1 cellular context compared by ENCODE assay signal in genomic region chr11:67317365-67318238, GRCh38.
TF ChIP-seq lines count a peak whose summit lies in the region.

No MANE protein-coding gene starts in this region.

TF ChIP-seq in HepG2, 621 proteins besides CTCF, POLR2A, EP300 and RAD21 (continued from another document and continues in another):
- TF ChIP-seq HNF1A (IDR thresholded peaks at IDR 0.05; ENCODE audit: low read depth) (no peak), HNF1A (CRISPR knock-in tag; IDR thresholded peaks at IDR 0.05; ENCODE audit: borderline replicate concordance) (no peak), EHMT2 (IDR thresholded peaks at IDR 0.05; ENCODE audit: borderline replicate concordance, low read depth, low read length) (no peak), SMARCC2 (IDR thresholded peaks at IDR 0.05) (no peak), KAT8 (CRISPR knock-in tag; IDR thresholded peaks at IDR 0.05) (peak; percentile 74), ZNF354B (CRISPR knock-in tag; IDR thresholded peaks at IDR 0.05) (no peak), ZNF337 (CRISPR knock-in tag; IDR thresholded peaks at IDR 0.05; ENCODE audit: borderline replicate concordance, low read depth) (peak; percentile 74), SATB2 (CRISPR knock-in tag; IDR thresholded peaks at IDR 0.05) (0 out of 2 replicates have a peak, but pooled peaks have one; percentile 66), ZNF619 (CRISPR knock-in tag; IDR thresholded peaks at IDR 0.05) (peak; percentile 83; the same call in 1 of the 2 replicates), ZNF780A (CRISPR knock-in tag; IDR thresholded peaks at IDR 0.05) (no peak), TRIM24 (CRISPR knock-in tag; IDR thresholded peaks at IDR 0.05) (no peak), ZNF550 (CRISPR knock-in tag; IDR thresholded peaks at IDR 0.05; ENCODE audit: borderline replicate concordance) (no peak), MATR3 (CRISPR knock-in tag; IDR thresholded peaks at IDR 0.05) (no peak), SETDB1 (CRISPR knock-in tag; IDR thresholded peaks at IDR 0.05; ENCODE audit: borderline replicate concordance) (no peak), ZNF333 (CRISPR knock-in tag; IDR thresholded peaks at IDR 0.05; ENCODE audit: borderline replicate concordance) (peak; percentile 85), RBFOX2 (IDR thresholded peaks at IDR 0.05; ENCODE audit: low read depth, low read length) (peak; percentile 80), RORA (CRISPR knock-in tag; IDR thresholded peaks at IDR 0.05) (no peak), ZNF792 (CRISPR knock-in tag; IDR thresholded peaks at IDR 0.05) (no peak), ZNF292 (CRISPR knock-in tag; IDR thresholded peaks at IDR 0.05; ENCODE audit: borderline replicate concordance, low read depth) (peak; percentile 46; the same call in 1 of the 2 replicates), RBM39 (IDR thresholded peaks at IDR 0.05; ENCODE audit: low read depth, low read length, poor library complexity, severe bottlenecking) (no peak), MIXL1 (CRISPR knock-in tag; IDR thresholded peaks at IDR 0.05) (peak; percentile 44; the same call in 1 of the 2 replicates), MEIS1 (CRISPR knock-in tag; IDR thresholded peaks at IDR 0.05; ENCODE audit: borderline replicate concordance) (peak; percentile 5; the same call in 1 of the 2 replicates), YEATS2 (CRISPR knock-in tag; IDR thresholded peaks at IDR 0.05; ENCODE audit: borderline replicate concordance) (peak; percentile 61; the same call in 1 of the 2 replicates), ZNF558 (CRISPR knock-in tag; IDR thresholded peaks at IDR 0.05; ENCODE audit: borderline replicate concordance) (peak; percentile 83), AHR (CRISPR knock-in tag; IDR thresholded peaks at IDR 0.05) (0 out of 2 replicates have a peak, but pooled peaks have one; percentile 70), ZNF451 (CRISPR knock-in tag; IDR thresholded peaks at IDR 0.05) (no peak), ISX (CRISPR knock-in tag; conservative IDR thresholded peaks at IDR 0.05) (0 out of 2 replicates have a peak, but pooled peaks have one; percentile 40), ZNF276 (CRISPR knock-in tag; IDR thresholded peaks at IDR 0.05; ENCODE audit: low read depth) (peak; percentile 70; the same call in 1 of the 2 replicates), HNF4A (CRISPR knock-in tag; IDR thresholded peaks at IDR 0.05) (no peak), ZNF614 (CRISPR knock-in tag; IDR thresholded peaks at IDR 0.05; ENCODE audit: borderline replicate concordance) (peak; percentile 64; the same call in 1 of the 2 replicates), ZNF143 (CRISPR knock-in tag; IDR thresholded peaks at IDR 0.05) (peak; percentile 99), KLF13 (CRISPR knock-in tag; IDR thresholded peaks at IDR 0.05) (no peak), ZBTB7A (CRISPR knock-in tag; IDR thresholded peaks at IDR 0.05) (no peak), SP1 (IDR thresholded peaks at IDR 0.05) (no peak), SP1 (CRISPR knock-in tag; IDR thresholded peaks at IDR 0.05) (no peak; the same call in 1 of the 2 replicates), SIX1 (CRISPR knock-in tag; IDR thresholded peaks at IDR 0.05; ENCODE audit: borderline replicate concordance) (no peak), ZNF501 (CRISPR knock-in tag; IDR thresholded peaks at IDR 0.05) (peak; percentile 98), CBFB (CRISPR knock-in tag; IDR thresholded peaks at IDR 0.05) (peak; percentile 87), KDM6A (CRISPR knock-in tag; IDR thresholded peaks at IDR 0.05; ENCODE audit: low read depth) (no peak), FIP1L1 (IDR thresholded peaks at IDR 0.05; ENCODE audit: borderline replicate concordance, insufficient read depth, low read depth, low read length) (no peak), NR2F6 (IDR thresholded peaks at IDR 0.05) (no peak), NR2F6 (CRISPR knock-in tag; IDR thresholded peaks at IDR 0.05) (peak; percentile 33; the same call in 1 of the 2 replicates), BORCS8-MEF2B (CRISPR knock-in tag; IDR thresholded peaks at IDR 0.05) (no peak), ZNF772 (CRISPR knock-in tag; IDR thresholded peaks at IDR 0.05) (peak; percentile 85; the same call in 1 of the 2 replicates), ZNF816 (CRISPR knock-in tag; IDR thresholded peaks at IDR 0.05; ENCODE audit: borderline replicate concordance) (no peak), ZNF121 (CRISPR knock-in tag; IDR thresholded peaks at IDR 0.05) (peak; percentile 79), ZSCAN30 (CRISPR knock-in tag; IDR thresholded peaks at IDR 0.05) (no peak), ZNF33A (CRISPR knock-in tag; IDR thresholded peaks at IDR 0.05; ENCODE audit: borderline replicate concordance) (no peak; the same call in 1 of the 2 replicates), FOXO1 (CRISPR knock-in tag; IDR thresholded peaks at IDR 0.05) (peak; percentile 17), CHD2 (IDR thresholded peaks at IDR 0.05; ENCODE audit: low read depth, low read length) (no peak), FOSL1 (CRISPR knock-in tag; IDR thresholded peaks at IDR 0.05; ENCODE audit: borderline replicate concordance) (no peak; the same call in 1 of the 2 replicates), NFIB (CRISPR knock-in tag; IDR thresholded peaks at IDR 0.05; ENCODE audit: borderline replicate concordance) (no peak), U2AF1 (optimal IDR thresholded peaks at IDR 0.05; ENCODE audit: low read depth, low read length) (no peak), ZNF350 (CRISPR knock-in tag; IDR thresholded peaks at IDR 0.05; ENCODE audit: borderline replicate concordance, low read depth) (peak; percentile 89; the same call in 1 of the 2 replicates), ZMAT3 (CRISPR knock-in tag; conservative IDR thresholded peaks at IDR 0.05) (no peak; the same call in 1 of the 2 replicates), MIER3 (CRISPR knock-in tag; IDR thresholded peaks at IDR 0.05; ENCODE audit: borderline replicate concordance) (peak; percentile 75; the same call in 1 of the 2 replicates), ZNF547 (CRISPR knock-in tag; IDR thresholded peaks at IDR 0.05) (peak; percentile 95; the same call in 1 of the 2 replicates)
- TF ChIP-seq, protein P1, sequence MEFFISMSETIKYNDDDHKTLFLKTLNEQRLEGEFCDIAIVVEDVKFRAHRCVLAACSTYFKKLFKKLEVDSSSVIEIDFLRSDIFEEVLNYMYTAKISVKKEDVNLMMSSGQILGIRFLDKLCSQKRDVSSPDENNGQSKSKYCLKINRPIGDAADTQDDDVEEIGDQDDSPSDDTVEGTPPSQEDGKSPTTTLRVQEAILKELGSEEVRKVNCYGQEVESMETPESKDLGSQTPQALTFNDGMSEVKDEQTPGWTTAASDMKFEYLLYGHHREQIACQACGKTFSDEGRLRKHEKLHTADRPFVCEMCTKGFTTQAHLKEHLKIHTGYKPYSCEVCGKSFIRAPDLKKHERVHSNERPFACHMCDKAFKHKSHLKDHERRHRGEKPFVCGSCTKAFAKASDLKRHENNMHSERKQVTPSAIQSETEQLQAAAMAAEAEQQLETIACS (CRISPR knock-in tag; IDR thresholded peaks at IDR 0.05): peak; percentile 40
- TF ChIP-seq, protein P2, sequence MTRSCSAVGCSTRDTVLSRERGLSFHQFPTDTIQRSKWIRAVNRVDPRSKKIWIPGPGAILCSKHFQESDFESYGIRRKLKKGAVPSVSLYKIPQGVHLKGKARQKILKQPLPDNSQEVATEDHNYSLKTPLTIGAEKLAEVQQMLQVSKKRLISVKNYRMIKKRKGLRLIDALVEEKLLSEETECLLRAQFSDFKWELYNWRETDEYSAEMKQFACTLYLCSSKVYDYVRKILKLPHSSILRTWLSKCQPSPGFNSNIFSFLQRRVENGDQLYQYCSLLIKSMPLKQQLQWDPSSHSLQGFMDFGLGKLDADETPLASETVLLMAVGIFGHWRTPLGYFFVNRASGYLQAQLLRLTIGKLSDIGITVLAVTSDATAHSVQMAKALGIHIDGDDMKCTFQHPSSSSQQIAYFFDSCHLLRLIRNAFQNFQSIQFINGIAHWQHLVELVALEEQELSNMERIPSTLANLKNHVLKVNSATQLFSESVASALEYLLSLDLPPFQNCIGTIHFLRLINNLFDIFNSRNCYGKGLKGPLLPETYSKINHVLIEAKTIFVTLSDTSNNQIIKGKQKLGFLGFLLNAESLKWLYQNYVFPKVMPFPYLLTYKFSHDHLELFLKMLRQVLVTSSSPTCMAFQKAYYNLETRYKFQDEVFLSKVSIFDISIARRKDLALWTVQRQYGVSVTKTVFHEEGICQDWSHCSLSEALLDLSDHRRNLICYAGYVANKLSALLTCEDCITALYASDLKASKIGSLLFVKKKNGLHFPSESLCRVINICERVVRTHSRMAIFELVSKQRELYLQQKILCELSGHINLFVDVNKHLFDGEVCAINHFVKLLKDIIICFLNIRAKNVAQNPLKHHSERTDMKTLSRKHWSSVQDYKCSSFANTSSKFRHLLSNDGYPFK (CRISPR knock-in tag; IDR thresholded peaks at IDR 0.05; ENCODE audit: borderline replicate concordance): peak; percentile 68; the same call in 1 of the 2 replicates
- TF ChIP-seq, protein P3, sequence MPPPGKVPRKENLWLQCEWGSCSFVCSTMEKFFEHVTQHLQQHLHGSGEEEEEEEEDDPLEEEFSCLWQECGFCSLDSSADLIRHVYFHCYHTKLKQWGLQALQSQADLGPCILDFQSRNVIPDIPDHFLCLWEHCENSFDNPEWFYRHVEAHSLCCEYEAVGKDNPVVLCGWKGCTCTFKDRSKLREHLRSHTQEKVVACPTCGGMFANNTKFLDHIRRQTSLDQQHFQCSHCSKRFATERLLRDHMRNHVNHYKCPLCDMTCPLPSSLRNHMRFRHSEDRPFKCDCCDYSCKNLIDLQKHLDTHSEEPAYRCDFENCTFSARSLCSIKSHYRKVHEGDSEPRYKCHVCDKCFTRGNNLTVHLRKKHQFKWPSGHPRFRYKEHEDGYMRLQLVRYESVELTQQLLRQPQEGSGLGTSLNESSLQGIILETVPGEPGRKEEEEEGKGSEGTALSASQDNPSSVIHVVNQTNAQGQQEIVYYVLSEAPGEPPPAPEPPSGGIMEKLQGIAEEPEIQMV (CRISPR knock-in tag; IDR thresholded peaks at IDR 0.05; ENCODE audit: low read depth): no peak
- TF ChIP-seq, protein P4, sequence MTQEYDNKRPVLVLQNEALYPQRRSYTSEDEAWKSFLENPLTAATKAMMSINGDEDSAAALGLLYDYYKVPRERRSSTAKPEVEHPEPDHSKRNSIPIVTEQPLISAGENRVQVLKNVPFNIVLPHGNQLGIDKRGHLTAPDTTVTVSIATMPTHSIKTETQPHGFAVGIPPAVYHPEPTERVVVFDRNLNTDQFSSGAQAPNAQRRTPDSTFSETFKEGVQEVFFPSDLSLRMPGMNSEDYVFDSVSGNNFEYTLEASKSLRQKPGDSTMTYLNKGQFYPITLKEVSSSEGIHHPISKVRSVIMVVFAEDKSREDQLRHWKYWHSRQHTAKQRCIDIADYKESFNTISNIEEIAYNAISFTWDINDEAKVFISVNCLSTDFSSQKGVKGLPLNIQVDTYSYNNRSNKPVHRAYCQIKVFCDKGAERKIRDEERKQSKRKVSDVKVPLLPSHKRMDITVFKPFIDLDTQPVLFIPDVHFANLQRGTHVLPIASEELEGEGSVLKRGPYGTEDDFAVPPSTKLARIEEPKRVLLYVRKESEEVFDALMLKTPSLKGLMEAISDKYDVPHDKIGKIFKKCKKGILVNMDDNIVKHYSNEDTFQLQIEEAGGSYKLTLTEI (CRISPR knock-in tag; conservative IDR thresholded peaks at IDR 0.05): no peak
- TF ChIP-seq, protein P5, sequence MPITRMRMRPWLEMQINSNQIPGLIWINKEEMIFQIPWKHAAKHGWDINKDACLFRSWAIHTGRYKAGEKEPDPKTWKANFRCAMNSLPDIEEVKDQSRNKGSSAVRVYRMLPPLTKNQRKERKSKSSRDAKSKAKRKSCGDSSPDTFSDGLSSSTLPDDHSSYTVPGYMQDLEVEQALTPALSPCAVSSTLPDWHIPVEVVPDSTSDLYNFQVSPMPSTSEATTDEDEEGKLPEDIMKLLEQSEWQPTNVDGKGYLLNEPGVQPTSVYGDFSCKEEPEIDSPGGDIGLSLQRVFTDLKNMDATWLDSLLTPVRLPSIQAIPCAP (CRISPR knock-in tag; IDR thresholded peaks at IDR 0.05; ENCODE audit: low read depth): no peak; the same call in 1 of the 2 replicates
- TF ChIP-seq, protein P6, sequence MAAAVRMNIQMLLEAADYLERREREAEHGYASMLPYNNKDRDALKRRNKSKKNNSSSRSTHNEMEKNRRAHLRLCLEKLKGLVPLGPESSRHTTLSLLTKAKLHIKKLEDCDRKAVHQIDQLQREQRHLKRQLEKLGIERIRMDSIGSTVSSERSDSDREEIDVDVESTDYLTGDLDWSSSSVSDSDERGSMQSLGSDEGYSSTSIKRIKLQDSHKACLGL (CRISPR knock-in tag; IDR thresholded peaks at IDR 0.05): peak; percentile 75
